In genomic region chr1:41626146-41626545, GRCh38 we compare ENCODE assay signal across 13 cellular contexts.
DNase-seq lines count a peak whose midpoint lies in the region; ATAC-seq and TF ChIP-seq lines count a peak whose summit lies in the region.
"Had no signal": no experiment of that assay in that cellular context is flagged by ENCODE, and none has a peak within 500 bp of the region (broad histone marks: within the 10 kb centered on the region; RNA-seq: fewer than 3 reads in every experiment).

No MANE protein-coding gene starts in this region.

- H3K79me2 ChIP-seq in OCI-LY3 (ENCODE audit: low read length), result peaks cover 99% of the 10 kb centered on the region

- WGBS in sigmoid colon, 2 donors, result 86 to 88% methylated on average over 10 of the region's 10 CpGs

- H3K9me3 ChIP-seq in OCI-LY3 (ENCODE audit: insufficient read depth, low read length) (no peaks in the 10 kb centered on the region), sigmoid colon (no peaks in the 10 kb centered on the region)
- H3K9me3 ChIP-seq: tibial artery had no signal

- peaks cover 92% of the 10 kb centered on the region for H4K20me1 ChIP-seq in OCI-LY3 (ENCODE audit: insufficient read depth, low read length)

- H2AFZ ChIP-seq in OCI-LY3 (ENCODE audit: low read depth, low read length), result no peak overlapping the region

- H3K27ac ChIP-seq in OCI-LY3 (ENCODE audit: low read length) (0 out of 2 replicates have a peak overlapping the region, but pooled peaks have one; percentile 14), sigmoid colon (no peak overlapping the region)
- H3K27ac ChIP-seq: tibial artery had no signal

- no peak for TF ChIP-seq EP300 in sigmoid colon (IDR thresholded peaks at IDR 0.05)

- no peak overlapping the region for H3K4me3 ChIP-seq in OCI-LY3 (ENCODE audit: low read length)
- H3K4me3 ChIP-seq in sigmoid colon, result no peak overlapping the region
- H3K4me3 ChIP-seq: tibial artery had no signal

- H3K36me3 ChIP-seq in OCI-LY3 (replicated peaks; ENCODE audit: low read depth, low read length), result peaks cover 41% of the 10 kb centered on the region
- H3K36me3 ChIP-seq in sigmoid colon, result no peaks in the 10 kb centered on the region
- H3K36me3 ChIP-seq: tibial artery had no signal

- DNase-seq in DMS79 treated with DMSO at 0.1 percent for 48 hours (lab: John Stamatoyannopoulos, UW) (peak; percentile 6), DMS79 (lab: John Stamatoyannopoulos, UW) (no peak), sigmoid colon (peak; percentile 25), omental fat pad (ENCODE audit: low spot score) (no peak)
- DNase-seq: 8988T, cerebellar nuclear complex, GOT3, NCI-H146, tibial artery had no signal

- TF ChIP-seq CTCF in OCI-LY3 (IDR thresholded peaks at IDR 0.05; ENCODE audit: low read depth, low read length), result no peak
- TF ChIP-seq CTCF in sigmoid colon (IDR thresholded peaks at IDR 0.05), result no peak
- no peak for TF ChIP-seq CTCF in omental fat pad (IDR thresholded peaks at IDR 0.05)

- intact Hi-C loops in sigmoid colon (cut with DNase I), result no loop called here

- ATAC-seq in esophagus mucosa (peak; percentile 68), HG02938 (IDR thresholded peaks at IDR 0.05; ENCODE audit: unreplicated experiment) (no peak), GM21737 (IDR thresholded peaks at IDR 0.05; ENCODE audit: unreplicated experiment) (no peak), omental fat pad (ENCODE audit: low FRiP score) (no peak)

- H3K9ac ChIP-seq in OCI-LY3 (ENCODE audit: low read length), result no peak overlapping the region

- H3K4me1 ChIP-seq in OCI-LY3 (ENCODE audit: low read length), result peaks cover 42% of the 10 kb centered on the region
- H3K4me1 ChIP-seq in sigmoid colon, result peaks cover 0 to 15% (median 0%) of the 10 kb centered on the region in 4 donors

- H3K27me3 ChIP-seq in OCI-LY3 (ENCODE audit: low read depth, low read length) (no peaks in the 10 kb centered on the region), sigmoid colon (no peaks in the 10 kb centered on the region)

- no peak for TF ChIP-seq POLR2A in sigmoid colon (IDR thresholded peaks at IDR 0.05)

- no peak overlapping the region for H3K4me2 ChIP-seq in OCI-LY3 (ENCODE audit: low read length)

Comparison
In these comparisons a context has a peak if more than half of its experiments do, and no peak if none do; other contexts are left out.
1. DNase-seq: peak in DMS79 treated with DMSO at 0.1 percent for 48 hours (single experiment) and sigmoid colon (single experiment); none in DMS79 (single experiment) and omental fat pad (single experiment).